In the genomic region with DNA sequence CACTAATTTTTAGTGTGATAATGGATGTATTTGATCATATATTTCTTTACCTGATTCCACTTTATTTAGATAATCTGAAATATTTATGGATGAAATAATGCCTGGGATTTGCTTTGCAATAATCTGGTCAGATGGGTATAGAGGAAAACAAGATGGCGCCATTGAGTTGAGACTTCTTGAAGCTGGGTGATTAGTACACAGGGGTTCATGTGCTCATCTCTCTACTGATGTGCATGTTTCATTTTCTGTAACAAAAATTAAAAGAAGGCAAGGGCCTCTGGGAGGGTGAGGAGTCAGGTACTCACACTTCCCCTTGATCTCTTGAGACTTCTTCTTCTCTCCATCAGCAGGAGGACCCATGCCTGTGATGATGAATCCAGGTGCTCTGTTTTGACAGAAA, we compare ENCODE assay signal across 2 cellular contexts.
TF ChIP-seq lines count a peak whose summit lies in the region.

No MANE protein-coding gene starts in this region.

TF ChIP-seq in HCT116, 20 proteins besides CTCF, POLR2A, EP300 and RAD21:
- TF ChIP-seq, protein P1, sequence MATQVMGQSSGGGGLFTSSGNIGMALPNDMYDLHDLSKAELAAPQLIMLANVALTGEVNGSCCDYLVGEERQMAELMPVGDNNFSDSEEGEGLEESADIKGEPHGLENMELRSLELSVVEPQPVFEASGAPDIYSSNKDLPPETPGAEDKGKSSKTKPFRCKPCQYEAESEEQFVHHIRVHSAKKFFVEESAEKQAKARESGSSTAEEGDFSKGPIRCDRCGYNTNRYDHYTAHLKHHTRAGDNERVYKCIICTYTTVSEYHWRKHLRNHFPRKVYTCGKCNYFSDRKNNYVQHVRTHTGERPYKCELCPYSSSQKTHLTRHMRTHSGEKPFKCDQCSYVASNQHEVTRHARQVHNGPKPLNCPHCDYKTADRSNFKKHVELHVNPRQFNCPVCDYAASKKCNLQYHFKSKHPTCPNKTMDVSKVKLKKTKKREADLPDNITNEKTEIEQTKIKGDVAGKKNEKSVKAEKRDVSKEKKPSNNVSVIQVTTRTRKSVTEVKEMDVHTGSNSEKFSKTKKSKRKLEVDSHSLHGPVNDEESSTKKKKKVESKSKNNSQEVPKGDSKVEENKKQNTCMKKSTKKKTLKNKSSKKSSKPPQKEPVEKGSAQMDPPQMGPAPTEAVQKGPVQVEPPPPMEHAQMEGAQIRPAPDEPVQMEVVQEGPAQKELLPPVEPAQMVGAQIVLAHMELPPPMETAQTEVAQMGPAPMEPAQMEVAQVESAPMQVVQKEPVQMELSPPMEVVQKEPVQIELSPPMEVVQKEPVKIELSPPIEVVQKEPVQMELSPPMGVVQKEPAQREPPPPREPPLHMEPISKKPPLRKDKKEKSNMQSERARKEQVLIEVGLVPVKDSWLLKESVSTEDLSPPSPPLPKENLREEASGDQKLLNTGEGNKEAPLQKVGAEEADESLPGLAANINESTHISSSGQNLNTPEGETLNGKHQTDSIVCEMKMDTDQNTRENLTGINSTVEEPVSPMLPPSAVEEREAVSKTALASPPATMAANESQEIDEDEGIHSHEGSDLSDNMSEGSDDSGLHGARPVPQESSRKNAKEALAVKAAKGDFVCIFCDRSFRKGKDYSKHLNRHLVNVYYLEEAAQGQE (IDR thresholded peaks at IDR 0.05; ENCODE audit: low read depth) = no peak
- TF ChIP-seq ELF1 (IDR thresholded peaks at IDR 0.05; ENCODE audit: borderline replicate concordance, low read depth) (no peak), SIN3A (IDR thresholded peaks at IDR 0.05; ENCODE audit: low read depth) (no peak), ZNF274 (IDR thresholded peaks at IDR 0.05; ENCODE audit: low read depth, low read length) (no peak), EZH2phosphoT487 (IDR thresholded peaks at IDR 0.05; ENCODE audit: borderline replicate concordance) (no peak)
- TF ChIP-seq, protein P2, sequence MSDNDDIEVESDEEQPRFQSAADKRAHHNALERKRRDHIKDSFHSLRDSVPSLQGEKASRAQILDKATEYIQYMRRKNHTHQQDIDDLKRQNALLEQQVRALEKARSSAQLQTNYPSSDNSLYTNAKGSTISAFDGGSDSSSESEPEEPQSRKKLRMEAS (IDR thresholded peaks at IDR 0.05) = no peak
TF ChIP-seq in HCT116: peak in this region for 0.

TF ChIP-seq in GM12878, 131 proteins besides CTCF, POLR2A, EP300 and RAD21:
- TF ChIP-seq, protein P3, sequence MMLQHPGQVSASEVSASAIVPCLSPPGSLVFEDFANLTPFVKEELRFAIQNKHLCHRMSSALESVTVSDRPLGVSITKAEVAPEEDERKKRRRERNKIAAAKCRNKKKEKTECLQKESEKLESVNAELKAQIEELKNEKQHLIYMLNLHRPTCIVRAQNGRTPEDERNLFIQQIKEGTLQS (IDR thresholded peaks at IDR 0.05; ENCODE audit: borderline replicate concordance, extremely low read depth, low read depth, low read length) = no peak
- no peak for TF ChIP-seq RBBP5 (conservative IDR thresholded peaks at IDR 0.05)
- TF ChIP-seq ETV6 (conservative IDR thresholded peaks at IDR 0.05 in 1 of 2, IDR thresholded peaks at IDR 0.05 in 1 of 2; ENCODE audit: borderline replicate concordance in 1 of 2, low read depth in 1 of 2) = no peak
- TF ChIP-seq ASH2L (IDR thresholded peaks at IDR 0.05; ENCODE audit: borderline replicate concordance, low read depth) = no peak
- TF ChIP-seq NR2F1 (conservative IDR thresholded peaks at IDR 0.05) = no peak
- TF ChIP-seq TCF12 (IDR thresholded peaks at IDR 0.05; ENCODE audit: low read depth, low read length) = no peak
- no peak for TF ChIP-seq CHD4 (IDR thresholded peaks at IDR 0.05)
- TF ChIP-seq, protein P4, sequence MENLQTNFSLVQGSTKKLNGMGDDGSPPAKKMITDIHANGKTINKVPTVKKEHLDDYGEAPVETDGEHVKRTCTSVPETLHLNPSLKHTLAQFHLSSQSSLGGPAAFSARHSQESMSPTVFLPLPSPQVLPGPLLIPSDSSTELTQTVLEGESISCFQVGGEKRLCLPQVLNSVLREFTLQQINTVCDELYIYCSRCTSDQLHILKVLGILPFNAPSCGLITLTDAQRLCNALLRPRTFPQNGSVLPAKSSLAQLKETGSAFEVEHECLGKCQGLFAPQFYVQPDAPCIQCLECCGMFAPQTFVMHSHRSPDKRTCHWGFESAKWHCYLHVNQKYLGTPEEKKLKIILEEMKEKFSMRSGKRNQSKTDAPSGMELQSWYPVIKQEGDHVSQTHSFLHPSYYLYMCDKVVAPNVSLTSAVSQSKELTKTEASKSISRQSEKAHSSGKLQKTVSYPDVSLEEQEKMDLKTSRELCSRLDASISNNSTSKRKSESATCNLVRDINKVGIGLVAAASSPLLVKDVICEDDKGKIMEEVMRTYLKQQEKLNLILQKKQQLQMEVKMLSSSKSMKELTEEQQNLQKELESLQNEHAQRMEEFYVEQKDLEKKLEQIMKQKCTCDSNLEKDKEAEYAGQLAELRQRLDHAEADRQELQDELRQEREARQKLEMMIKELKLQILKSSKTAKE (IDR thresholded peaks at IDR 0.05; ENCODE audit: low read depth, poor library complexity, severe bottlenecking) = no peak
- TF ChIP-seq CREM (IDR thresholded peaks at IDR 0.05; ENCODE audit: low read depth) = no peak
- TF ChIP-seq KDM1A (IDR thresholded peaks at IDR 0.05; ENCODE audit: borderline replicate concordance) = no peak
- TF ChIP-seq YY1 (IDR thresholded peaks at IDR 0.05; ENCODE audit: low read depth, low read length) = no peak
- TF ChIP-seq STAT3 (IDR thresholded peaks at IDR 0.05; ENCODE audit: low read depth, low read length) = no peak
- no peak for TF ChIP-seq FOXK2 (IDR thresholded peaks at IDR 0.05)
- TF ChIP-seq ZBED1 (IDR thresholded peaks at IDR 0.05; ENCODE audit: borderline replicate concordance) = no peak
- TF ChIP-seq, protein P5, sequence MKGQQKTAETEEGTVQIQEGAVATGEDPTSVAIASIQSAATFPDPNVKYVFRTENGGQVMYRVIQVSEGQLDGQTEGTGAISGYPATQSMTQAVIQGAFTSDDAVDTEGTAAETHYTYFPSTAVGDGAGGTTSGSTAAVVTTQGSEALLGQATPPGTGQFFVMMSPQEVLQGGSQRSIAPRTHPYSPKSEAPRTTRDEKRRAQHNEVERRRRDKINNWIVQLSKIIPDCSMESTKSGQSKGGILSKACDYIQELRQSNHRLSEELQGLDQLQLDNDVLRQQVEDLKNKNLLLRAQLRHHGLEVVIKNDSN (IDR thresholded peaks at IDR 0.05; ENCODE audit: borderline replicate concordance, extremely low read length, insufficient read depth, low read depth, low read length) = no peak
